In the genomic region with DNA sequence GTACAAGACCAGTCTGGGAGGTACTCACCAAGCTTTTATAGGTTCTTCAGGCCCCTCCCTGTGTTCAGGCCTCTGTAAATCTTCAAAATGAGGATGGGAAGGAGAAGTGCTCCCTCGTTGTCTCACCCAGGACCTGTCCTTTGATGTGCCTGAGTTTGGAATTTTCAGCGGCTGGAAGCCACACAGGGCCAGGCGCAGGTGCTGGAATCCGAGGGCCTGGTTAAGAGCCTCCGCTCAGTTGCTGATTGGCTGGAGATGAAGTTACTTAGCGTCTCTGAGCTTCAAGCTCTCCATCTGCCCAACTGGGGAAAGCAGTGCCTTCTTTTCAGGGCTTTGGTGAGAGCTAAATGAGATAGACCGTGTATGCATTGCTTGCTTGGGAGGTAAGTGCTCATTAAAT, we compare ENCODE assay signal across 16 cellular contexts. TPM values are rescaled to one million over a fixed set of nuclear protein-coding genes. Genes with fewer than 3 reads are reported as not detected.
DNase-seq lines count a peak whose midpoint lies in the region; ATAC-seq and TF ChIP-seq lines count a peak whose summit lies in the region.
"Had no signal": no experiment of that assay in that cellular context is flagged by ENCODE, and none has a peak within 500 bp of the region (broad histone marks: within the 10 kb centered on the region; RNA-seq: fewer than 3 reads in every experiment).

No MANE protein-coding gene starts in this region.

- H3K27ac ChIP-seq in Peyer's patch = no peak overlapping the region
- no peak overlapping the region for H3K27ac ChIP-seq in neural progenitor cell
- H3K27ac ChIP-seq in aorta (ENCODE audit: low read depth in 1 of 2, low read length in 2 of 2) = no peak overlapping the region
- no peak overlapping the region for H3K27ac ChIP-seq in breast epithelium
- H3K27ac ChIP-seq: KMS-11 had no signal

- H3K4me2 ChIP-seq in neural progenitor cell = no peak overlapping the region
- H3K4me2 ChIP-seq: KMS-11 had no signal

- H2AFZ ChIP-seq in neural progenitor cell (replicated peaks) = no peak overlapping the region

- H3K9me3 Mint-ChIP-seq in neural progenitor cell (peaks cover 3% of the 10 kb centered on the region), Calu3 (ENCODE audit: low read depth, unreplicated experiment) (no peaks in the 10 kb centered on the region)

- no peaks in the 10 kb centered on the region for H3K36me3 ChIP-seq in Peyer's patch
- no peaks in the 10 kb centered on the region for H3K36me3 ChIP-seq in neural progenitor cell
- H3K36me3 ChIP-seq in aorta (ENCODE audit: control insufficient read depth in 1 of 2, insufficient read depth in 2 of 2, low read length in 1 of 2) = no peaks in the 10 kb centered on the region
- H3K36me3 ChIP-seq in breast epithelium = no peaks in the 10 kb centered on the region

- intact Hi-C loops in cardiac septum (cut with DNase I) = no loop called here
- intact Hi-C loops in Right ventricle myocardium superior (cut with DNase I) = no loop called here
- intact Hi-C loops in aorta (cut with DNase I) = no loop called here
- intact Hi-C loops in Calu3 (cut with micrococcal nuclease; ENCODE audit: unreplicated experiment) = no loop called here
- intact Hi-C loops in breast epithelium (cut with DNase I; ENCODE audit: low total_unique reads) = no loop called here

- H3K4me3 ChIP-seq in Peyer's patch (no peak overlapping the region), neural progenitor cell (no peak overlapping the region), aorta (ENCODE audit: low read length in 2 of 2) (no peak overlapping the region), breast epithelium (no peak overlapping the region)

- H3K4me3 Mint-ChIP-seq in neural progenitor cell = no peak overlapping the region
- H3K4me3 Mint-ChIP-seq in Calu3 (ENCODE audit: low read depth, unreplicated experiment) = no peak overlapping the region
- H3K4me3 Mint-ChIP-seq: CD14-positive monocyte had no signal

- DNase-seq in cardiac septum (ENCODE audit: low spot score) (peak; percentile 15), Right ventricle myocardium superior (no peak), Peyer's patch (peak in 2 of 3 donors; percentile 17 to 23), neural progenitor cell (ENCODE audit: low spot score) (peak; percentile 27), aorta (peak; percentile 6 to 23), Calu3 (no peak), breast epithelium (ENCODE audit: low spot score in 2 of 2) (no peak)
- DNase-seq: NCI-H1092 treated with DMSO at 0.1 percent for 48 hours, NCI-H2081 treated with DMSO at 0.1 percent for 48 hours, NCI-H524 had no signal

- CTCF ChIA-PET in Calu3 (lab: Charles Lee) = interaction anchor here (1.1 kb wide), 2 partner anchors 8 to 64 kb away, joined by 3 to 4 read pairs; a partner anchor contains a TSS

- TF ChIP-seq POLR2A in Peyer's patch (IDR thresholded peaks at IDR 0.05) (no peak), breast epithelium (IDR thresholded peaks at IDR 0.05) (no peak)

- TF ChIP-seq CTCF in Peyer's patch (IDR thresholded peaks at IDR 0.05) = no peak
- no peak for TF ChIP-seq CTCF in neural progenitor cell (IDR thresholded peaks at IDR 0.05)
- no peak for TF ChIP-seq CTCF in Calu3 (IDR thresholded peaks at IDR 0.05; ENCODE audit: unreplicated experiment)
- no peak for TF ChIP-seq CTCF in breast epithelium (IDR thresholded peaks at IDR 0.05)

- H3K9me3 ChIP-seq in Peyer's patch (no peaks in the 10 kb centered on the region), neural progenitor cell (ENCODE audit: low read depth) (no peaks in the 10 kb centered on the region), aorta (ENCODE audit: control insufficient read depth, low read length) (no peaks in the 10 kb centered on the region), breast epithelium (no peaks in the 10 kb centered on the region)

- no peaks in the 10 kb centered on the region for H3K4me1 ChIP-seq in Peyer's patch
- no peaks in the 10 kb centered on the region for H3K4me1 ChIP-seq in neural progenitor cell
- no peaks in the 10 kb centered on the region for H3K4me1 ChIP-seq in aorta (ENCODE audit: control insufficient read depth in 1 of 2, insufficient read depth in 2 of 2, low read length in 2 of 2)
- no peaks in the 10 kb centered on the region for H3K4me1 ChIP-seq in breast epithelium

- H3K79me2 ChIP-seq in neural progenitor cell (ENCODE audit: low read depth) = no peaks in the 10 kb centered on the region

- no peaks in the 10 kb centered on the region for H4K20me1 ChIP-seq in neural progenitor cell (ENCODE audit: low read depth)

- no TSS peak for BruUV-seq in Calu3 (replicated peaks; lab: Mats Ljungman, UMichigan)

- peaks cover 3% of the 10 kb centered on the region for H3K27me3 Mint-ChIP-seq in neural progenitor cell (ENCODE audit: insufficient read depth, low read depth)
- peaks cover 20% of the 10 kb centered on the region for H3K27me3 Mint-ChIP-seq in Calu3 (ENCODE audit: unreplicated experiment)

- H3K27me3 ChIP-seq in Peyer's patch (no peaks in the 10 kb centered on the region), neural progenitor cell (no peaks in the 10 kb centered on the region), aorta (ENCODE audit: control insufficient read depth in 1 of 2, insufficient read depth in 2 of 2, low read length in 1 of 2) (no peaks in the 10 kb centered on the region), breast epithelium (no peaks in the 10 kb centered on the region)

- H3F3A ChIP-seq in neural progenitor cell (ENCODE audit: low read depth) = no peaks in the 10 kb centered on the region

- ATAC-seq in Right ventricle myocardium superior (ENCODE audit: poor library complexity) (no peak), aorta (ENCODE audit: low FRiP score) (no peak), HG03378 (IDR thresholded peaks at IDR 0.05; ENCODE audit: unreplicated experiment) (no peak)
- ATAC-seq: Panc1, Right ventricle myocardium inferior had no signal

- 76 to 81% methylated on average over 7 of the region's 7 CpGs for WGBS in aorta, 2 donors

- peaks cover 1% of the 10 kb centered on the region for H3K36me3 Mint-ChIP-seq in neural progenitor cell
- no peaks in the 10 kb centered on the region for H3K36me3 Mint-ChIP-seq in Calu3 (ENCODE audit: insufficient read depth, unreplicated experiment)
- H3K36me3 Mint-ChIP-seq: CD14-positive monocyte had no signal

- no peaks in the 10 kb centered on the region for H3K4me1 Mint-ChIP-seq in neural progenitor cell
- no peaks in the 10 kb centered on the region for H3K4me1 Mint-ChIP-seq in Calu3 (ENCODE audit: low read depth, unreplicated experiment)

- H3K9ac ChIP-seq in neural progenitor cell = no peak overlapping the region
- H3K9ac ChIP-seq: KMS-11 had no signal

- H3K27ac Mint-ChIP-seq in neural progenitor cell (no peak overlapping the region), Calu3 (ENCODE audit: unreplicated experiment) (no peak overlapping the region)

RNA-seq across cellular contexts. Expression of a gene that starts 30.0 kb away (rescaled TPM):
- not detected for total RNA-seq in cardiac septum
- total RNA-seq in Right ventricle myocardium superior = 0.40 TPM
- total RNA-seq in Peyer's patch = 10 to 100 TPM in 1 of 4 donors, 1 to 10 TPM in 3; 2.1 to 10.7 (median 6.1) TPM
- total RNA-seq in neural progenitor cell (ENCODE audit: low replicate concordance) = 101 and 109 TPM in 2 replicates
- 1 to 10 TPM; 1.1 TPM for total RNA-seq in aorta
- polyA plus RNA-seq in aorta = not detected
- total RNA-seq in Calu3 (2022) = 58.5 and 71.0 TPM in 2 replicates
- 1 to 10 TPM in 1 of 3 donors, under 1 TPM in 1, not detected in 1; 0.33 to 3.0 TPM for total RNA-seq in breast epithelium
- polyA plus RNA-seq: CD14-positive monocyte had no signal

RNA-seq across cellular contexts. Expression of a gene that starts 46.2 kb away (rescaled TPM):
- total RNA-seq in cardiac septum (not detected), Right ventricle myocardium superior (not detected), Peyer's patch (1 to 10 TPM in 1 of 4 donors, under 1 TPM in 2, not detected in 1; 0.27 to 1.6 (median 0.35) TPM), neural progenitor cell (ENCODE audit: low replicate concordance) (not detected in 2 replicates), aorta (not detected), Calu3 (2022) (0.33 and 0.76 TPM in 2 replicates), breast epithelium (not detected)
- not detected for polyA plus RNA-seq in aorta
- total RNA-seq: MCF 10A, Right ventricle myocardium inferior had no signal
- polyA plus RNA-seq: CD14-positive monocyte had no signal

Comparison
In these comparisons a context has a peak if more than half of its experiments do, and no peak if none do; other contexts are left out.
1. DNase-seq: peak in cardiac septum (single experiment), Peyer's patch (2 of 3), neural progenitor cell (single experiment) and aorta (2 of 2); none in Right ventricle myocardium superior (single experiment), Calu3 (single experiment) and breast epithelium (0 of 2).